ENCODE assay signal across 8 cellular contexts in genomic region chr19:49441210-49441959, GRCh38. TPM values are rescaled to one million over a fixed set of nuclear protein-coding genes. Genes with fewer than 3 reads are reported as not detected.
A peak's percentile ranks its signal among the peaks of the same experiment; 100 is the strongest.
DNase-seq lines count a peak whose midpoint lies in the region; ATAC-seq and TF ChIP-seq lines count a peak whose summit lies in the region.

Gene SLC17A7 (minus strand): TSS chr19:49441527. CDS start chr19:49441379, 148 bp downstream.

- peaks cover 3% of the 10 kb centered on the region for H3K36me3 ChIP-seq in iPS-15b (ENCODE audit: control insufficient read depth, insufficient read depth, low read length)
- H3K36me3 ChIP-seq in spleen: peaks cover 0 to 4% (median 2%) of the 10 kb centered on the region in 6 donors

- no peak within 1 kb of the TSS for H3K27ac ChIP-seq in spleen

- no peak for ATAC-seq in stimulated activated naive CD8-positive, alpha-beta T cell treated with anti-CD3 and anti-CD28 coated beads, Interleukin-15, Interleukin-2, amounts not matched to agents 100 U/mL and 50 U/mL, for 24 hours
- ATAC-seq in HG03442 (IDR thresholded peaks at IDR 0.05; ENCODE audit: unreplicated experiment): no peak

- H3K9ac ChIP-seq in iPS-15b (ENCODE audit: low read depth, low read length): no peak within 1 kb of the TSS

- H3K4me1 ChIP-seq in iPS-15b (ENCODE audit: control insufficient read depth, insufficient read depth, low read length): no peaks in the 10 kb centered on the region
- peaks cover 0 to 48% (median 24%) of the 10 kb centered on the region in 6 donors for H3K4me1 ChIP-seq in spleen

- TF ChIP-seq CTCF in spleen (IDR thresholded peaks at IDR 0.05 in 8 of 11, conservative IDR thresholded peaks at IDR 0.05 in 3 of 11): no peak

- H3K9me3 ChIP-seq in iPS-15b (ENCODE audit: control insufficient read depth, insufficient read depth, low read length) (no peaks in the 10 kb centered on the region), spleen (no peaks in the 10 kb centered on the region)

- H3K4me3 ChIP-seq in iPS-15b (ENCODE audit: low read depth, low read length) (peak within 1 kb of the TSS; percentile 61), spleen (peak within 1 kb of the TSS in 4 of 8 donors; percentile 74 to 81 (median 76))

- DNase-seq in ELR (ENCODE audit: low read depth) (peak; percentile 36), NCI-H2196 (lab: John Stamatoyannopoulos, UW; ENCODE audit: unreplicated experiment) (peak; percentile 38), NCI-H774 (lab: John Stamatoyannopoulos, UW) (no peak), spleen (no peak)
- DNase-seq in activated naive CD4-positive, alpha-beta T cell treated with Interleukin-2 at 50 U/mL for 16 hours: peak; percentile 49
- DNase-seq in stimulated activated naive CD8-positive, alpha-beta T cell treated with anti-CD3 and anti-CD28 coated beads, Interleukin-15, Interleukin-2, amounts not matched to agents 100 U/mL and 50 U/mL, for 24 hours: peak; percentile 62

- peaks cover 50% of the 10 kb centered on the region for H3K27me3 ChIP-seq in iPS-15b (ENCODE audit: control insufficient read depth, insufficient read depth, low read length)
- H3K27me3 ChIP-seq in spleen (replicated peaks in 1 of 7): peaks cover 4 to 68% (median 60%) of the 10 kb centered on the region in 7 donors

- TF ChIP-seq POLR2A in spleen (IDR thresholded peaks at IDR 0.05): no peak

- 3 to 15% (median 7%) methylated on average over 12 to 56 of the region's 56 CpGs for WGBS in spleen, 5 donors

- intact Hi-C loops in spleen (cut with DNase I; ENCODE audit: low total_unique reads): loop anchor here (10.0 kb wide), 1 partner anchor 177 kb away; no protein-coding TSS in a partner anchor

RNA-seq across cellular contexts. Expression of gene SLC17A7, which starts in this region (rescaled TPM):
- under 1 TPM in 2 of 7 donors, not detected in 5; 0.10 to 0.13 TPM for total RNA-seq in spleen
- under 1 TPM; 0.07 to 0.12 (median 0.10) TPM for polyA plus RNA-seq in spleen

Comparison
In these comparisons a context has a peak if more than half of its experiments do, and no peak if none do; other contexts are left out.
1. DNase-seq: peak in ELR (single experiment), NCI-H2196 (single experiment), activated naive CD4-positive, alpha-beta T cell treated with Interleukin-2 at 50 U/mL for 16 hours (single experiment) and stimulated activated naive CD8-positive, alpha-beta T cell treated with anti-CD3 and anti-CD28 coated beads, Interleukin-15, Interleukin-2, amounts not matched to agents 100 U/mL and 50 U/mL, for 24 hours (single experiment); none in NCI-H774 (single experiment) and spleen (single experiment).